Comparison of ENCODE assay signal across 10 cellular contexts in the genomic region with DNA sequence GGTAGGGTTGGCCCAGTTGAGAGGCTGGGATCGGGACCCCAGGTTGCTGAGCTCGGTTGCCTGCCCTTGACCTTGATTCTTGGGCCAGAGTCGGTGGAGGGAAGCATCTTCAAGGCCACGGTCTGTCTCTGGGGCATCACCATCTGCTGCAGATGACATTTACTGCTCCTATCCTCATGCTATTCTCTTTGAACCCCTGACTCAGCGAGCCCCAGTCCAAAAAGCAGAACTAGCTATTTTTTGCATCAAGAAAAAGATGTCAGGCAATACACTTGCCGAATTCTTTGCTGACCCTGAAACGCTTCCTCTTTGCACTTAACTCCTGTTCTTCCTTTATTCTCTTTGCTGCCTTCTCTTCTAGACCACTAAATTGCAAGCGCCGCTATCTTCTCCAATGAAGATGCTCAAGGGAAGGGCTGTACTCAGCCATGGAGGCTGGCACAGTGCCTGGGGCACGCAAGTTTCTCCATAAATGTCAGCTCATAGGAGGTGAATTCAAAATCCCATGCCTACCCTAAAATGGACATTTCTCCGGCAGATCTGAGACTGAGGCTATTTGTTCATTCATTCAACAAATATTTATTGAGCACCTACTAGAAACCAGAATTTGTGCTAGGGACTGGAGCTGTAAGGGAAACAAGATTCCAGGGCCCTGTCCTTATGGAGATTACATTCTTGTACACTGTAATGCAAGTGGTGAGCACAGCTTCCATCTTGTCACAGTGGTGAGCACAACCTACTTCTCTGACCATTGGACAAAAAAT. TPM values are rescaled to one million over a fixed set of nuclear protein-coding genes. Genes with fewer than 3 reads are reported as not detected.
A peak's percentile ranks its signal among the peaks of the same experiment; 100 is the strongest.
DNase-seq lines count a peak whose midpoint lies in the region; TF ChIP-seq lines count a peak whose summit lies in the region.
"Had no signal": no experiment of that assay in that cellular context is flagged by ENCODE, and none has a peak within 500 bp of the region (broad histone marks: within the 10 kb centered on the region; RNA-seq: fewer than 3 reads in every experiment).

No MANE protein-coding gene starts in this region.

- POLR2A ChIA-PET in CD8-positive, alpha-beta memory T cell (lab: Charles Lee), result no interaction called here

- peak overlapping the region; percentile 47 for H3K27ac ChIP-seq in C4-2B
- H3K27ac ChIP-seq in OCI-LY1 (ENCODE audit: low read depth, low read length, poor library complexity, severe bottlenecking), result peak overlapping the region; percentile 48
- peak overlapping the region; percentile 55 to 60 for H3K27ac ChIP-seq in prostate gland
- no peak overlapping the region for H3K27ac ChIP-seq in CD8-positive, alpha-beta memory T cell (ENCODE audit: low read depth, low read length)

- 59% methylated on average over 11 of the region's 11 CpGs for WGBS in prostate gland

- peak overlapping the region; percentile 31; the same call in 1 of the 2 replicates for H3K4me2 ChIP-seq in OCI-LY1 (ENCODE audit: low read length)

- no peaks in the 10 kb centered on the region for H3K9me2 ChIP-seq in OCI-LY1 (ENCODE audit: low read depth, low read length)

- peaks cover 4% of the 10 kb centered on the region in 2 donors for H3K27me3 Mint-ChIP-seq in CD8-positive, alpha-beta memory T cell

- H3K4me3 ChIP-seq in OCI-LY1 (ENCODE audit: low read depth, low read length, poor library complexity, severe bottlenecking) (peak overlapping the region; percentile 5), foreskin fibroblast (ENCODE audit: low read depth in 1 of 2, low read length in 2 of 2) (peak overlapping the region; percentile 9 to 37), prostate gland (no peak overlapping the region)
- no peak overlapping the region for H3K4me3 ChIP-seq in CD8-positive, alpha-beta memory T cell (ENCODE audit: low read length)

- no peaks in the 10 kb centered on the region for H3F3A ChIP-seq in OCI-LY1 (ENCODE audit: insufficient read depth, low read length)

- intact Hi-C loops in prostate gland (cut with DNase I), result no loop called here

- TF ChIP-seq CTCF in C4-2B (conservative IDR thresholded peaks at IDR 0.05) (no peak), OCI-LY1 (IDR thresholded peaks at IDR 0.05; ENCODE audit: low read length) (no peak), foreskin fibroblast (IDR thresholded peaks at IDR 0.05; ENCODE audit: low read depth, low read length) (no peak), prostate gland (IDR thresholded peaks at IDR 0.05) (no peak)

- no peak overlapping the region for H3K4me3 Mint-ChIP-seq in CD8-positive, alpha-beta memory T cell

- no peaks in the 10 kb centered on the region for H3K79me2 ChIP-seq in OCI-LY1 (ENCODE audit: insufficient read depth, low read length)

- H3K27ac Mint-ChIP-seq in CD8-positive, alpha-beta memory T cell, result peak overlapping the region in 1 of 8 donors; percentile 68

- CTCF ChIA-PET in CD8-positive, alpha-beta memory T cell (lab: Charles Lee), result no interaction called here

- H3K4me1 Mint-ChIP-seq in CD8-positive, alpha-beta memory T cell, result peaks cover 7 to 11% (median 10%) of the 10 kb centered on the region in 3 donors

- peaks cover 0 to 2% (median 0%) of the 10 kb centered on the region in 5 donors for H3K9me3 Mint-ChIP-seq in CD8-positive, alpha-beta memory T cell

- H3K9me3 ChIP-seq in OCI-LY1 (ENCODE audit: low read length) (no peaks in the 10 kb centered on the region), prostate gland (no peaks in the 10 kb centered on the region)
- no peaks in the 10 kb centered on the region for H3K9me3 ChIP-seq in CD8-positive, alpha-beta memory T cell (ENCODE audit: low read length)

- no peaks in the 10 kb centered on the region for H4K20me1 ChIP-seq in OCI-LY1 (ENCODE audit: insufficient read depth, low read length)

- H3K36me3 ChIP-seq in OCI-LY1 (ENCODE audit: insufficient read depth, low read length) (no peaks in the 10 kb centered on the region), prostate gland (no peaks in the 10 kb centered on the region)
- H3K36me3 ChIP-seq in CD8-positive, alpha-beta memory T cell (ENCODE audit: insufficient read depth, low read length), result no peaks in the 10 kb centered on the region

- peaks cover 15% of the 10 kb centered on the region for H3K4me1 ChIP-seq in OCI-LY1 (ENCODE audit: insufficient read depth, low read length, severe bottlenecking)
- H3K4me1 ChIP-seq in prostate gland (replicated peaks), result peaks cover 5% of the 10 kb centered on the region
- no peaks in the 10 kb centered on the region for H3K4me1 ChIP-seq in CD8-positive, alpha-beta memory T cell (ENCODE audit: insufficient read depth, low read length)

- no peak overlapping the region for H2AFZ ChIP-seq in OCI-LY1 (ENCODE audit: low read length)

- TF ChIP-seq POLR2A in prostate gland (IDR thresholded peaks at IDR 0.05) (no peak), erythroblast (IDR thresholded peaks at IDR 0.05; ENCODE audit: low read length) (no peak)

- H3K36me3 Mint-ChIP-seq in CD8-positive, alpha-beta memory T cell, result peaks cover 0 to 4% (median 0%) of the 10 kb centered on the region in 3 donors

- H3K27me3 ChIP-seq in OCI-LY1 (ENCODE audit: insufficient read depth, low read length) (no peaks in the 10 kb centered on the region), prostate gland (replicated peaks; ENCODE audit: insufficient read depth) (no peaks in the 10 kb centered on the region)
- no peaks in the 10 kb centered on the region for H3K27me3 ChIP-seq in CD8-positive, alpha-beta memory T cell (ENCODE audit: insufficient read depth, low read length, poor library complexity, severe bottlenecking)

- no peak overlapping the region for H3K9ac ChIP-seq in OCI-LY1 (ENCODE audit: low read length)

- DNase-seq in foreskin fibroblast, result no peak
- DNase-seq in prostate gland (ENCODE audit: low spot score), result no peak
- DNase-seq in erythroblast (lab: John Stamatoyannopoulos, UW), result no peak
- DNase-seq in CD8-positive, alpha-beta memory T cell, result no peak
- DNase-seq in superior temporal gyrus (ENCODE audit: extremely low spot score), result no peak
- no peak for DNase-seq in DMS79 (lab: John Stamatoyannopoulos, UW)
- DNase-seq: DMS153, glutamatergic neuron had no signal

RNA-seq across cellular contexts. Expression of gene CAPZB, which starts 20.5 kb away (rescaled TPM):
- total RNA-seq in prostate gland, result 100 to 1,000 TPM; 139 to 150 TPM
- total RNA-seq in CD8-positive, alpha-beta memory T cell, result 100 to 1,000 TPM; 284 to 289 TPM
- 540 TPM for polyA plus RNA-seq in CD8-positive, alpha-beta memory T cell

Comparison
In these comparisons a context has a peak if more than half of its experiments do, and no peak if none do; other contexts are left out.
1. H3K4me3 ChIP-seq: peak in OCI-LY1 (single experiment) and foreskin fibroblast (2 of 2); none in prostate gland (0 of 2) and CD8-positive, alpha-beta memory T cell (single experiment).